In genomic region chrX:103464774-103465117, GRCh38 we compare ENCODE assay signal across 8 cellular contexts. TPM values are rescaled to one million over a fixed set of nuclear protein-coding genes. Genes with fewer than 3 reads are reported as not detected.
DNase-seq lines count a peak whose midpoint lies in the region; ATAC-seq and TF ChIP-seq lines count a peak whose summit lies in the region.

No MANE protein-coding gene starts in this region.

- 4% methylated on average over 3 of the region's 3 CpGs for WGBS in right lobe of liver (ENCODE audit: insufficient coverage, low coverage, low lambda C conversion rate, missing lambda C conversion rate)

- DNase-seq in A673 (ENCODE audit: low spot score) (peak; percentile 81), NCI-H2171 (lab: John Stamatoyannopoulos, UW) (peak; percentile 7), chondrocyte (ENCODE audit: low spot score) (no peak), right lobe of liver (peak in 2 of 3 donors; percentile 45 to 49)
- peak; percentile 73 for DNase-seq in activated CD4-positive, CD25-positive, alpha-beta regulatory T cell treated with anti-CD3 and anti-CD28 coated beads, Interleukin-2, amount 50 U/mL, for 72 hours
- DNase-seq in stimulated activated CD4-positive, alpha-beta T cell treated with anti-CD3 and anti-CD28 coated beads, TNF-alpha, amount 100 ng/mL, for 24 hours (ENCODE audit: low read depth in 3 of 3) = peak in 2 of 3 experiments; percentile 60 to 73

- TF ChIP-seq CTCF in A673 (conservative IDR thresholded peaks at IDR 0.05; ENCODE audit: low read depth, low read length) (peak; percentile 76), chondrocyte (IDR thresholded peaks at IDR 0.05) (peak; percentile 80), right lobe of liver (IDR thresholded peaks at IDR 0.05) (peak; percentile 62 to 70 (median 62))

- no peak for TF ChIP-seq POLR2A in right lobe of liver (IDR thresholded peaks at IDR 0.05)

- H3K4me1 ChIP-seq in A673 (ENCODE audit: insufficient read depth, low read length, poor library complexity, severe bottlenecking) = no peaks in the 10 kb centered on the region
- no peaks in the 10 kb centered on the region for H3K4me1 ChIP-seq in right lobe of liver

- H3K36me3 ChIP-seq in A673 (ENCODE audit: insufficient read depth, low read length, poor library complexity, severe bottlenecking) (no peaks in the 10 kb centered on the region), right lobe of liver (no peaks in the 10 kb centered on the region)

- H3K4me3 ChIP-seq in A673 (ENCODE audit: low read depth, low read length, poor library complexity, severe bottlenecking) = peak overlapping the region; percentile 34
- H3K4me3 ChIP-seq in right lobe of liver = peak overlapping the region in 2 of 3 donors; percentile 7 to 18

- POLR2A ChIA-PET in A673 (lab: Charles Lee; ENCODE audit: low non-redundant PET) = no interaction called here

- H3K27me3 ChIP-seq in A673 (replicated peaks; ENCODE audit: insufficient read depth, low read depth, low read length, poor library complexity) (peaks cover 7% of the 10 kb centered on the region), right lobe of liver (no peaks in the 10 kb centered on the region)

- H3K27ac Mint-ChIP-seq in chondrocyte (ENCODE audit: unreplicated experiment) = peak overlapping the region; percentile 74

- ATAC-seq in GM18502 (IDR thresholded peaks at IDR 0.05; ENCODE audit: poor library complexity, unreplicated experiment) = peak; percentile 93
- peak; percentile 95 for ATAC-seq in HG03039 (IDR thresholded peaks at IDR 0.05; ENCODE audit: unreplicated experiment)
- ATAC-seq in right lobe of liver = peak; percentile 93 to 98 (median 95)

- H3K4me3 Mint-ChIP-seq in chondrocyte (ENCODE audit: unreplicated experiment) = peak overlapping the region; percentile 48

- CTCF ChIA-PET in A673 (lab: Charles Lee) = interaction anchor here (0.7 to 2.0 kb wide), 6 partner anchors 23 to 513 kb away, joined by 3 to 12 read pairs (median 4); no protein-coding TSS in a partner anchor

- H3K4me1 Mint-ChIP-seq in chondrocyte (ENCODE audit: low read depth) = peaks cover 7% of the 10 kb centered on the region

- no peaks in the 10 kb centered on the region for H3K27me3 Mint-ChIP-seq in chondrocyte (ENCODE audit: low read depth)

- no TSS peak for BruUV-seq in A673 (replicated peaks; lab: Mats Ljungman, UMichigan)

- H3K27ac ChIP-seq in A673 (ENCODE audit: low read depth, low read length, poor library complexity, severe bottlenecking) = no peak overlapping the region
- H3K27ac ChIP-seq in right lobe of liver = no peak overlapping the region

- H3K9me3 ChIP-seq in A673 (ENCODE audit: low read depth, low read length, poor library complexity, severe bottlenecking) (no peaks in the 10 kb centered on the region), right lobe of liver (no peaks in the 10 kb centered on the region)

- H3K36me3 Mint-ChIP-seq in chondrocyte (ENCODE audit: low read depth) = no peaks in the 10 kb centered on the region

- intact Hi-C loops in A673 (cut with micrococcal nuclease; ENCODE audit: unreplicated experiment) = loop anchor here (1.0 to 5.0 kb wide), 2 partner anchors 121 to 252 kb away; no protein-coding TSS in a partner anchor
- intact Hi-C loops in right lobe of liver (cut with DNase I) = loop anchor here in 1 of 2 donors (10.0 kb wide), 1 partner anchor 120 kb away; no protein-coding TSS in a partner anchor

- peaks cover 2% of the 10 kb centered on the region for H3K9me3 Mint-ChIP-seq in chondrocyte (ENCODE audit: low read depth)

RNA-seq across cellular contexts. Expression of gene RAB40A, which starts 54.5 kb away (rescaled TPM):
- total RNA-seq in A673 (2021) (not detected in 2 replicates), chondrocyte (0.41 to 0.56 TPM (median 0.45 TPM) in 3 replicates), right lobe of liver (under 1 TPM in 4 of 6 experiments, not detected in 2; 0.12 to 0.49 (median 0.24) TPM)
